ENCODE assay signal across 17 cellular contexts in the genomic region with DNA sequence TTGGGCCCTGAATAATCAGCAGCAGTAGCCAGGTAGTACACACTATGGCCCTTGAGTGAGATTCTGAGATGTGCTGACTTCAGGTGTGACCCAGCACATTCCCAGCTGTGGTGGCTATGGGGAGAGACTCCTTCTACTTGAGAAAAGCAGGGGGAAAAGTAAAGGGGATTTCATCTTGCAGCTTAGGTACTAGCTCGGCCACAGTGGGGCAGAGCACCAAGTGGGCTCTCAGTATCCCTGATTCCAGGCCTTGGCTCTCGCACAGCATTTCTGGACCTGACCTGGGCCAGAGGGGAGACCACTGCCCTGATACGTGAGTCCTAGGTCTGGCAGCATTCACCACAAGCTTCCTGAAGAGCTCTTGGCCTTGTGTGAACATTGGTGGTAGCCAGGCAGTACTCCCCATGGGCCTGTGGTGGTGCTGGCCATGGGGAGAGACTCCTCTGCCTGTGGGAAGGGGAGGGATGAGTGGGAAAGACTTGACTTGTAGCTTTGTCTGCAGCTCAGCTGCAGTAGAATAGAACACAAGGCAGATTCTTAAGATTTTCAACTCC. TPM values are rescaled to one million over a fixed set of nuclear protein-coding genes. Genes with fewer than 3 reads are reported as not detected.
DNase-seq lines count a peak whose midpoint lies in the region; ATAC-seq and TF ChIP-seq lines count a peak whose summit lies in the region.
"Had no signal": no experiment of that assay in that cellular context is flagged by ENCODE, and none has a peak within 500 bp of the region (broad histone marks: within the 10 kb centered on the region; RNA-seq: fewer than 3 reads in every experiment).

No MANE protein-coding gene starts in this region.

- H3K27ac ChIP-seq in H9 (ENCODE audit: insufficient read length, low read depth, low read length) (no peak overlapping the region), endodermal cell (ENCODE audit: low read depth, low read length) (no peak overlapping the region)
- H3K27ac ChIP-seq: GM23248 had no signal

- no peak overlapping the region for H3K4me2 ChIP-seq in H9 (ENCODE audit: insufficient read depth, insufficient read length, low read length)

- H3K27ac Mint-ChIP-seq in H9 = no peak overlapping the region
- peak overlapping the region; percentile 14; the same call in 1 of the 2 replicates for H3K27ac Mint-ChIP-seq in HFFc6
- H3K27ac Mint-ChIP-seq in endodermal cell = peak overlapping the region; percentile 46
- H3K27ac Mint-ChIP-seq in T-helper 17 cell = no peak overlapping the region
- H3K27ac Mint-ChIP-seq: CD4-positive, alpha-beta memory T cell had no signal

- H3K27me3 ChIP-seq in H9 (ENCODE audit: insufficient read depth, low read length) (no peaks in the 10 kb centered on the region), endodermal cell (ENCODE audit: control insufficient read depth, insufficient read depth, low read length, poor library complexity, severe bottlenecking) (no peaks in the 10 kb centered on the region)

- no peaks in the 10 kb centered on the region for H3K4me1 ChIP-seq in H9 (ENCODE audit: insufficient read depth, low read length)
- H3K4me1 ChIP-seq in endodermal cell (ENCODE audit: control insufficient read depth, insufficient read depth, low read length) = no peaks in the 10 kb centered on the region
- H3K4me1 ChIP-seq: HAP-1 had no signal

- no peak overlapping the region for H3K56ac ChIP-seq in H9 (ENCODE audit: insufficient read length, low read depth, low read length)

- no peak overlapping the region for H3K9ac ChIP-seq in H9 (ENCODE audit: extremely low read depth, insufficient read length, low read length)
- H3K9ac ChIP-seq in endodermal cell (ENCODE audit: extremely low read depth, low read length, poor library complexity, severe bottlenecking) = no peak overlapping the region
- H3K9ac ChIP-seq: GM23248 had no signal

- H4K8ac ChIP-seq in H9 (replicated peaks; ENCODE audit: insufficient read length, low read depth, low read length) = no peak overlapping the region

- H3K23me2 ChIP-seq in H9 (ENCODE audit: insufficient read length, low read depth, low read length, poor library complexity, severe bottlenecking) = no peaks in the 10 kb centered on the region

- H3K14ac ChIP-seq in H9 (ENCODE audit: insufficient read depth, low read length) = no peak overlapping the region; the same call in 1 of the 2 replicates

- no peak overlapping the region for H4K5ac ChIP-seq in H9 (ENCODE audit: insufficient read length, low read depth, low read length)

- H3K36me3 ChIP-seq in endodermal cell (ENCODE audit: control insufficient read depth, insufficient read depth, low read length) = no peaks in the 10 kb centered on the region
- H3K36me3 ChIP-seq: HAP-1 had no signal

- H3T11ph ChIP-seq in H9 (ENCODE audit: low read length) = no peak overlapping the region

- H3K27me3 Mint-ChIP-seq in H9 (ENCODE audit: low read depth) = peaks cover 15% of the 10 kb centered on the region
- peaks cover 3% of the 10 kb centered on the region for H3K27me3 Mint-ChIP-seq in HFFc6 (ENCODE audit: insufficient read depth)
- H3K27me3 Mint-ChIP-seq in endodermal cell (ENCODE audit: insufficient read depth) = peaks cover 39% of the 10 kb centered on the region
- H3K27me3 Mint-ChIP-seq in T-helper 17 cell = peaks cover 38% of the 10 kb centered on the region

- no peak overlapping the region for H2BK120ac ChIP-seq in H9 (ENCODE audit: low read depth, low read length, poor library complexity, severe bottlenecking)

- no peak overlapping the region for H3K4ac ChIP-seq in H9 (ENCODE audit: low read depth, low read length)

- WGBS in H9 (ENCODE audit: extremely low coverage, insufficient read length, low lambda C conversion rate) = no CpG with 5 or more reads among the region's 3 CpGs
- WGBS in endodermal cell (ENCODE audit: insufficient coverage in 1 of 2, insufficient read length in 1 of 2), 2 experiments = 80 to 89% methylated on average over 2 to 3 of the region's 3 CpGs

- H3K4me3 Mint-ChIP-seq in H9 (no peak overlapping the region), HFFc6 (no peak overlapping the region), endodermal cell (no peak overlapping the region), T-helper 17 cell (no peak overlapping the region)
- H3K4me3 Mint-ChIP-seq: CD4-positive, alpha-beta memory T cell had no signal

- ATAC-seq in GM18873 (IDR thresholded peaks at IDR 0.05; ENCODE audit: low FRiP score, unreplicated experiment) = no peak
- ATAC-seq in T-helper 17 cell = no peak

- H2BK15ac ChIP-seq in H9 (ENCODE audit: low read depth, low read length) = no peak overlapping the region

- no peak overlapping the region for H2BK20ac ChIP-seq in H9 (ENCODE audit: low read depth, low read length, poor library complexity, severe bottlenecking)

- no peak overlapping the region for H3K23ac ChIP-seq in H9 (ENCODE audit: insufficient read length, low read depth, low read length)

- no peak overlapping the region for H3K4me3 ChIP-seq in endodermal cell (ENCODE audit: low read length)
- H3K4me3 ChIP-seq: GM23248, HAP-1 had no signal

- H3K9me3 ChIP-seq in H9 (ENCODE audit: control insufficient read depth, low read depth, low read length) = no peaks in the 10 kb centered on the region
- no peaks in the 10 kb centered on the region for H3K9me3 ChIP-seq in endodermal cell (ENCODE audit: control insufficient read depth, low read length)
- no peaks in the 10 kb centered on the region for H3K9me3 ChIP-seq in T-helper 17 cell (ENCODE audit: control insufficient read depth, low read length, poor library complexity, severe bottlenecking)
- H3K9me3 ChIP-seq: HAP-1 had no signal

- no peak overlapping the region for H2AFZ ChIP-seq in H9 (ENCODE audit: low read length)
- H2AFZ ChIP-seq: GM23248 had no signal

- no peaks in the 10 kb centered on the region for H3K36me3 Mint-ChIP-seq in H9 (ENCODE audit: insufficient read depth in 1 of 3, low read depth in 3 of 3)
- H3K36me3 Mint-ChIP-seq in HFFc6 (ENCODE audit: low read depth) = peaks cover 13% of the 10 kb centered on the region; the same call in 1 of the 2 replicates
- H3K36me3 Mint-ChIP-seq in endodermal cell (ENCODE audit: low read depth) = no peaks in the 10 kb centered on the region
- peaks cover 2% of the 10 kb centered on the region for H3K36me3 Mint-ChIP-seq in T-helper 17 cell (ENCODE audit: low read depth)
- H3K36me3 Mint-ChIP-seq: CD4-positive, alpha-beta memory T cell had no signal

- TF ChIP-seq CTCF in H9 (conservative IDR thresholded peaks at IDR 0.05) = no peak
- no peak for TF ChIP-seq CTCF in HFFc6 (IDR thresholded peaks at IDR 0.05)
- TF ChIP-seq CTCF in endodermal cell (conservative IDR thresholded peaks at IDR 0.05) = peak; percentile 14

- no peaks in the 10 kb centered on the region for H4K20me1 ChIP-seq in H9 (ENCODE audit: control insufficient read depth, insufficient read depth, insufficient read length)

- H3K79me1 ChIP-seq in H9 (ENCODE audit: insufficient read depth, low read depth, low read length, poor library complexity, severe bottlenecking) = no peaks in the 10 kb centered on the region

- DNase-seq in H9 = no peak
- DNase-seq in HFFc6 = no peak
- no peak for DNase-seq in endodermal cell
- no peak for DNase-seq in NK-92 treated with Interleukin-12 subunit alpha and Interleukin-12 subunit beta, amount 100 ng/mL, for 24 hours (lab: John Stamatoyannopoulos, UW)
- no peak for DNase-seq in T-helper 17 cell
- DNase-seq: C1 segment of cervical spinal cord; Calu3; CD4-positive, alpha-beta memory T cell; COR-L47; DMS79 treated with DMSO at 0.1 percent for 48 hours; GF-D8; GM23248 had no signal

- H4K91ac ChIP-seq in H9 (ENCODE audit: insufficient read length, low read depth, low read length) = no peak overlapping the region

- H3K18ac ChIP-seq in H9 (ENCODE audit: insufficient read length, low read depth, low read length) = peak overlapping the region; percentile 14

- H3K9me3 Mint-ChIP-seq in H9 (peaks cover 2 to 23% of the 10 kb centered on the region in 2 experiments; a peak in 3 of 5 replicates), HFFc6 (peaks cover 5% of the 10 kb centered on the region), endodermal cell (peaks cover 3% of the 10 kb centered on the region)

- no peaks in the 10 kb centered on the region for H3K79me2 ChIP-seq in H9 (ENCODE audit: insufficient read depth, low read length)

- no peak overlapping the region for H2AK5ac ChIP-seq in H9 (ENCODE audit: insufficient read length, low read length)

- no peaks in the 10 kb centered on the region for H3K4me1 Mint-ChIP-seq in H9
- H3K4me1 Mint-ChIP-seq in HFFc6 (ENCODE audit: low read depth) = peaks cover 66% of the 10 kb centered on the region
- H3K4me1 Mint-ChIP-seq in endodermal cell = peaks cover 14% of the 10 kb centered on the region
- no peaks in the 10 kb centered on the region for H3K4me1 Mint-ChIP-seq in T-helper 17 cell

- H2BK12ac ChIP-seq in H9 (ENCODE audit: insufficient read length, low read depth, low read length) = no peak overlapping the region

- H2BK5ac ChIP-seq in H9 (ENCODE audit: insufficient read length, low read length) = no peak overlapping the region

RNA-seq across cellular contexts. Expression of a gene that starts 27.6 kb away (rescaled TPM):
- 1.0 and 1.3 TPM in 2 replicates for total RNA-seq in H9 (2021)
- total RNA-seq in HFFc6 (2021; fragmentation: NEBNext Ultra II Directional; extraction: Animal tissue kit (Norgen Biotek cat#: 25700)) = 100 to 1,000 TPM in 3 of 6 experiments, 10 to 100 TPM in 3; 33.0 to 122 (median 102) TPM
- 1 to 10 TPM in 1 of 2 donors, under 1 TPM in 1; 0.84 to 1.1 TPM for total RNA-seq in endodermal cell
- polyA plus RNA-seq in endodermal cell (2013, experiment 1 of 2) = 2.6 TPM
- polyA plus RNA-seq in endodermal cell (2013, experiment 2 of 2) = 2.0 TPM
- 100 to 1,000 TPM in 1 of 2 donors, 1 to 10 TPM in 1; 3.0 to 123 TPM for total RNA-seq in T-helper 17 cell
- total RNA-seq: A172, A673, G401 had no signal

Comparison
In these comparisons a context has a peak if more than half of its experiments do, and no peak if none do; other contexts are left out.
1. H3K27ac Mint-ChIP-seq: peak in HFFc6 (single experiment) and endodermal cell (single experiment); none in H9 (0 of 3) and T-helper 17 cell (single experiment).